Comparison of ENCODE assay signal across 14 cellular contexts in the genomic region with DNA sequence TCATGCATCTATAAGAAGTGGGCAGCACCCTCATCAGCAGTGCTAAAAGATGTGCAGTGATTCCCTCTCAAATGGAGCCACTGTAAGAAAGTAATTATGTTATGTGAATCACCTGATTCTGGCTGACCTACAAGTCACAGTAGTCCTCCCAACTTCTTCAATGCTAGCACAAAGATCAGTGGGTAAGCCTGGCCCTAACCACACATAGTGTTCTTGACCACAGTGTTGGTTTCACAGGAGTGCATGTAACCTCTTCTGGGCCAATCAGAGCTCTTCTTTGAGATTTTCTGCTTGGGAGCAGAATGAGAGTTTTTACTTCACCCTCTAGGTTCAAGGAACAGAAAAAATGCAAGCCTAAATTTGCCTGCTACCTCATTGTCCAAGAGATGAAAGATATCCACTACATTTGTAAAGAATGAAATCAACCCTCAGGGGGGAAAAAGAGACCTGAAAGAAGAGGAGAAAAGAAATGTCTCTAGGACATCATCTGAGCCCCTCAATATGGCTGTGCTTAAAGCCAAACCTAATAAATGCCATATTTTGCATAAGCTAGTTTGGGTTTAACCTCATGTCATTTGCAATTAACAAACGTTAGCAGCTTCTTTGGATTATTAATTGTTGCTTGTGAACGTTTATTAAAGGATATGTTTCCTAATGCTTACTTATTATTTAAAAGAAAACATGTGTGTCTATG.
A peak's percentile ranks its signal among the peaks of the same experiment; 100 is the strongest.
DNase-seq lines count a peak whose midpoint lies in the region; ATAC-seq, FAIRE-seq and TF ChIP-seq lines count a peak whose summit lies in the region.
"Had no signal": no experiment of that assay in that cellular context is flagged by ENCODE, and none has a peak within 500 bp of the region (broad histone marks: within the 10 kb centered on the region; RNA-seq: fewer than 3 reads in every experiment).

No MANE protein-coding gene starts in this region.

- no peaks in the 10 kb centered on the region for H3K36me3 ChIP-seq in gastroesophageal sphincter

- ATAC-seq in GM21390 (IDR thresholded peaks at IDR 0.05; ENCODE audit: unreplicated experiment) (peak; percentile 100), HG03135 (IDR thresholded peaks at IDR 0.05; ENCODE audit: unreplicated experiment) (peak; percentile 100), SK-N-SH treated with all-trans-retinoic acid at 6 μM for 48 hours (no peak), Right ventricle myocardium inferior (no peak), gastroesophageal sphincter (no peak)
- peak; percentile 65 for ATAC-seq in activated T-helper 17 cell treated with anti-CD3 and anti-CD28 coated beads, Interleukin-2, amount 50 U/mL, for 72 hours (replicated peaks)

- H3K27ac ChIP-seq in gastroesophageal sphincter, result no peak overlapping the region

- H3K9me3 Mint-ChIP-seq in activated T-helper 17 cell treated with anti-CD3 and anti-CD28 coated beads, Interleukin-2, amount 50 U/mL, for 72 hours, result no peaks in the 10 kb centered on the region

- no peaks in the 10 kb centered on the region for H3K4me1 ChIP-seq in gastroesophageal sphincter

- no peaks in the 10 kb centered on the region for H3K36me3 Mint-ChIP-seq in activated T-helper 17 cell treated with anti-CD3 and anti-CD28 coated beads, Interleukin-2, amount 50 U/mL, for 72 hours (ENCODE audit: low read depth)
- H3K36me3 Mint-ChIP-seq: brain; CD4-positive, CD25-positive, alpha-beta regulatory T cell had no signal

- H3K27me3 Mint-ChIP-seq in activated T-helper 17 cell treated with anti-CD3 and anti-CD28 coated beads, Interleukin-2, amount 50 U/mL, for 72 hours, result peaks cover 14% of the 10 kb centered on the region
- H3K27me3 Mint-ChIP-seq: brain, naive B cell had no signal

- H3K4me1 Mint-ChIP-seq in activated T-helper 17 cell treated with anti-CD3 and anti-CD28 coated beads, Interleukin-2, amount 50 U/mL, for 72 hours, result no peaks in the 10 kb centered on the region
- H3K4me1 Mint-ChIP-seq: brain; CD4-positive, CD25-positive, alpha-beta regulatory T cell; naive B cell had no signal

- intact Hi-C loops in Right ventricle myocardium inferior (cut with DNase I), result no loop called here

- H3K27me3 ChIP-seq in gastroesophageal sphincter, result no peaks in the 10 kb centered on the region

- no peak overlapping the region for H3K27ac Mint-ChIP-seq in activated T-helper 17 cell treated with anti-CD3 and anti-CD28 coated beads, Interleukin-2, amount 50 U/mL, for 72 hours
- H3K27ac Mint-ChIP-seq: brain; CD4-positive, CD25-positive, alpha-beta regulatory T cell; naive B cell had no signal

- no peak for TF ChIP-seq POLR2A in gastroesophageal sphincter (IDR thresholded peaks at IDR 0.05)

- WGBS in gastroesophageal sphincter (ENCODE audit: low coverage in 1 of 2), 2 donors, result 48 to 54% methylated on average over 2 of the region's 2 CpGs

- no peak for TF ChIP-seq CTCF in gastroesophageal sphincter (IDR thresholded peaks at IDR 0.05)

- FAIRE-seq in GM18507 (lab: Jason Lieb, UNC) (peak; percentile 89), RCC 7860 (lab: Jason Lieb, UNC) (no peak)

- H3K4me3 ChIP-seq in gastroesophageal sphincter, result no peak overlapping the region

- peak; percentile 20 for DNase-seq in GM18507 (ENCODE audit: extremely low spot score, insufficient read length, low read depth)
- DNase-seq in Right ventricle myocardium inferior (ENCODE audit: missing footprints), result no peak
- no peak for DNase-seq in RCC 7860 (ENCODE audit: low spot score)
- DNase-seq: CD4-positive, CD25-positive, alpha-beta regulatory T cell; H7; naive B cell; NCI-H226; T-helper 9 cell had no signal

- H3K4me3 Mint-ChIP-seq in activated T-helper 17 cell treated with anti-CD3 and anti-CD28 coated beads, Interleukin-2, amount 50 U/mL, for 72 hours, result no peak overlapping the region
- H3K4me3 Mint-ChIP-seq: brain; CD4-positive, CD25-positive, alpha-beta regulatory T cell; naive B cell had no signal

- peaks cover 0 to 6% (median 0%) of the 10 kb centered on the region in 3 donors for H3K9me3 ChIP-seq in gastroesophageal sphincter

- no peak for TF ChIP-seq EP300 in gastroesophageal sphincter (IDR thresholded peaks at IDR 0.05)

TF ChIP-seq in SK-N-SH treated with all-trans-retinoic acid at 6 μM for 48 hours, 23 proteins besides CTCF, POLR2A, EP300 and RAD21:
- TF ChIP-seq, protein P1, sequence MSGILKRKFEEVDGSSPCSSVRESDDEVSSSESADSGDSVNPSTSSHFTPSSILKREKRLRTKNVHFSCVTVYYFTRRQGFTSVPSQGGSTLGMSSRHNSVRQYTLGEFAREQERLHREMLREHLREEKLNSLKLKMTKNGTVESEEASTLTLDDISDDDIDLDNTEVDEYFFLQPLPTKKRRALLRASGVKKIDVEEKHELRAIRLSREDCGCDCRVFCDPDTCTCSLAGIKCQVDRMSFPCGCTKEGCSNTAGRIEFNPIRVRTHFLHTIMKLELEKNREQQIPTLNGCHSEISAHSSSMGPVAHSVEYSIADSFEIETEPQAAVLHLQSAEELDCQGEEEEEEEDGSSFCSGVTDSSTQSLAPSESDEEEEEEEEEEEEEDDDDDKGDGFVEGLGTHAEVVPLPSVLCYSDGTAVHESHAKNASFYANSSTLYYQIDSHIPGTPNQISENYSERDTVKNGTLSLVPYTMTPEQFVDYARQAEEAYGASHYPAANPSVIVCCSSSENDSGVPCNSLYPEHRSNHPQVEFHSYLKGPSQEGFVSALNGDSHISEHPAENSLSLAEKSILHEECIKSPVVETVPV (CRISPR knock-in tag; IDR thresholded peaks at IDR 0.05), result no peak
- TF ChIP-seq, protein P2, sequence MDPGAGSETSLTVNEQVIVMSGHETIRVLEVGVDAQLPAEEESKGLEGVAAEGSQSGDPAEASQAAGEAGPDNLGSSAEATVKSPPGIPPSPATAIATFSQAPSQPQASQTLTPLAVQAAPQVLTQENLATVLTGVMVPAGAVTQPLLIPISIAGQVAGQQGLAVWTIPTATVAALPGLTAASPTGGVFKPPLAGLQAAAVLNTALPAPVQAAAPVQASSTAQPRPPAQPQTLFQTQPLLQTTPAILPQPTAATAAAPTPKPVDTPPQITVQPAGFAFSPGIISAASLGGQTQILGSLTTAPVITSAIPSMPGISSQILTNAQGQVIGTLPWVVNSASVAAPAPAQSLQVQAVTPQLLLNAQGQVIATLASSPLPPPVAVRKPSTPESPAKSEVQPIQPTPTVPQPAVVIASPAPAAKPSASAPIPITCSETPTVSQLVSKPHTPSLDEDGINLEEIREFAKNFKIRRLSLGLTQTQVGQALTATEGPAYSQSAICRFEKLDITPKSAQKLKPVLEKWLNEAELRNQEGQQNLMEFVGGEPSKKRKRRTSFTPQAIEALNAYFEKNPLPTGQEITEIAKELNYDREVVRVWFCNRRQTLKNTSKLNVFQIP (CRISPR knock-in tag; IDR thresholded peaks at IDR 0.05; ENCODE audit: borderline replicate concordance, low read depth), result no peak
- TF ChIP-seq ZNF8 (CRISPR knock-in tag; IDR thresholded peaks at IDR 0.05), result no peak
- TF ChIP-seq SNAI2 (CRISPR knock-in tag; IDR thresholded peaks at IDR 0.05), result no peak
- TF ChIP-seq GLIS3 (CRISPR knock-in tag; IDR thresholded peaks at IDR 0.05), result no peak
- no peak for TF ChIP-seq ESRRG (CRISPR knock-in tag; IDR thresholded peaks at IDR 0.05)
- no peak for TF ChIP-seq TCF4 (CRISPR knock-in tag; IDR thresholded peaks at IDR 0.05; ENCODE audit: borderline replicate concordance)
- TF ChIP-seq PPARA (CRISPR knock-in tag; IDR thresholded peaks at IDR 0.05; ENCODE audit: borderline replicate concordance), result no peak
- no peak for TF ChIP-seq ZNF70 (CRISPR knock-in tag; IDR thresholded peaks at IDR 0.05)
- no peak for TF ChIP-seq ISL1 (CRISPR knock-in tag; IDR thresholded peaks at IDR 0.05)
- no peak for TF ChIP-seq CSDC2 (CRISPR knock-in tag; IDR thresholded peaks at IDR 0.05)
- TF ChIP-seq RARB (CRISPR knock-in tag; IDR thresholded peaks at IDR 0.05), result no peak
- no peak for TF ChIP-seq ZC3H10 (CRISPR knock-in tag; IDR thresholded peaks at IDR 0.05)
- no peak for TF ChIP-seq ZFP30 (CRISPR knock-in tag; IDR thresholded peaks at IDR 0.05)

Comparison
In these comparisons a context has a peak if more than half of its experiments do, and no peak if none do; other contexts are left out.
1. ATAC-seq: peak in GM21390 (single experiment), HG03135 (single experiment) and activated T-helper 17 cell treated with anti-CD3 and anti-CD28 coated beads, Interleukin-2, amount 50 U/mL, for 72 hours (single experiment); none in SK-N-SH treated with all-trans-retinoic acid at 6 μM for 48 hours (single experiment), Right ventricle myocardium inferior (single experiment) and gastroesophageal sphincter (single experiment).